1 cellular context compared by ENCODE assay signal in genomic region chr17:60598001-60598736, GRCh38.
TF ChIP-seq lines count a peak whose summit lies in the region.

No MANE protein-coding gene starts in this region.

TF ChIP-seq in IMR-90, 13 proteins besides CTCF, POLR2A, EP300 and RAD21 (continued from another document):
- no peak for TF ChIP-seq ELK1 (IDR thresholded peaks at IDR 0.05; ENCODE audit: borderline replicate concordance, low read depth, low read length)
- TF ChIP-seq MXI1 (IDR thresholded peaks at IDR 0.05; ENCODE audit: borderline replicate concordance, low read depth, low read length): no peak
- TF ChIP-seq BHLHE40 (IDR thresholded peaks at IDR 0.05; ENCODE audit: low read depth, low read length): no peak
- no peak for TF ChIP-seq RCOR1 (IDR thresholded peaks at IDR 0.05; ENCODE audit: insufficient replicate concordance, low read length)
- no peak for TF ChIP-seq CEBPB (IDR thresholded peaks at IDR 0.05; ENCODE audit: low read depth, low read length)
- TF ChIP-seq USF2 (IDR thresholded peaks at IDR 0.05; ENCODE audit: low read depth, low read length): no peak
- no peak for TF ChIP-seq MAZ (IDR thresholded peaks at IDR 0.05; ENCODE audit: borderline replicate concordance, low read depth, low read length)
- no peak for TF ChIP-seq FOS (IDR thresholded peaks at IDR 0.05; ENCODE audit: low read depth, low read length)
- no peak for TF ChIP-seq RFX5 (IDR thresholded peaks at IDR 0.05; ENCODE audit: low read depth, low read length)
